26 cellular contexts compared by ENCODE assay signal in genomic region chr3:170836491-170836890, GRCh38. TPM values are rescaled to one million over a fixed set of nuclear protein-coding genes. Genes with fewer than 3 reads are reported as not detected.
DNase-seq lines count a peak whose midpoint lies in the region; ATAC-seq, FAIRE-seq and TF ChIP-seq lines count a peak whose summit lies in the region.
"Had no signal": no experiment of that assay in that cellular context is flagged by ENCODE, and none has a peak within 500 bp of the region (broad histone marks: within the 10 kb centered on the region; RNA-seq: fewer than 3 reads in every experiment).

No MANE protein-coding gene starts in this region.

- H3K36me3 Mint-ChIP-seq in neural progenitor cell = no peaks in the 10 kb centered on the region
- H3K36me3 Mint-ChIP-seq: CD8-positive, alpha-beta T cell had no signal

- H3K27ac Mint-ChIP-seq in neural progenitor cell = peak overlapping the region; percentile 80
- H3K27ac Mint-ChIP-seq: B cell; CD4-positive, alpha-beta T cell; CD8-positive, alpha-beta T cell had no signal

- no peak for TF ChIP-seq CTCF in neural progenitor cell (IDR thresholded peaks at IDR 0.05)
- TF ChIP-seq CTCF in PC-9 (conservative IDR thresholded peaks at IDR 0.05) = no peak

- H2AFZ ChIP-seq in neural progenitor cell (replicated peaks) = no peak overlapping the region
- H2AFZ ChIP-seq in PC-9 = no peak overlapping the region

- H3K4me1 Mint-ChIP-seq in neural progenitor cell = peaks cover 14% of the 10 kb centered on the region
- H3K4me1 Mint-ChIP-seq: B cell had no signal

- H3K4me2 ChIP-seq in neural progenitor cell (no peak overlapping the region), PC-9 (no peak overlapping the region)
- H3K4me2 ChIP-seq: A549; BLaER1 treated with 17β-estradiol and CSF1 and Interleukin-3, amounts not matched to agents 10 nM and 100 nM had no signal

- no peak overlapping the region for H3K4me3 ChIP-seq in neural progenitor cell
- H3K4me3 ChIP-seq in PC-9 = no peak overlapping the region
- H3K4me3 ChIP-seq: A549; BLaER1 treated with 17β-estradiol and CSF1 and Interleukin-3, amounts not matched to agents 10 nM and 100 nM; GM12878 had no signal

- H3F3A ChIP-seq in neural progenitor cell (ENCODE audit: low read depth) = no peaks in the 10 kb centered on the region
- H3F3A ChIP-seq in PC-9 (ENCODE audit: insufficient read depth, low read depth) = peaks cover 6% of the 10 kb centered on the region; the same call in 1 of the 2 replicates

- H3K4me1 ChIP-seq in neural progenitor cell (peaks cover 5% of the 10 kb centered on the region), PC-9 (replicated peaks; ENCODE audit: insufficient read depth) (no peaks in the 10 kb centered on the region)
- H3K4me1 ChIP-seq: A549; BLaER1 treated with 17β-estradiol and CSF1 and Interleukin-3, amounts not matched to agents 10 nM and 100 nM had no signal

- DNase-seq in COLO829 (ENCODE audit: low spot score) (peak; percentile 70), SK-MEL-5 (ENCODE audit: low read depth, low spot score) (peak; percentile 57), foreskin melanocyte (peak; percentile 69), neural progenitor cell (ENCODE audit: low spot score) (no peak), urothelium cell line (ENCODE audit: low spot score) (no peak), PC-9 (no peak)
- DNase-seq: AML-193; CD4-positive, alpha-beta T cell; CD8-positive, alpha-beta T cell; COR-L47; DMS 273 treated with DMSO at 0.1 percent for 48 hours; DMS153; DMS53; DMS79; DND-41; EL; GDM1 had no signal

- in situ Hi-C loops in SK-MEL-5 (cut with HindIII; ENCODE audit: low pct_unique_long_range_greater_than_20kb, low sequenced_read_pairs) = no loop called here

- H3K27ac ChIP-seq in neural progenitor cell = no peak overlapping the region
- no peak overlapping the region for H3K27ac ChIP-seq in PC-9
- H3K27ac ChIP-seq: 22Rv1; A549; BLaER1 treated with 17β-estradiol and CSF1 and Interleukin-3, amounts not matched to agents 10 nM and 100 nM; C4-2B had no signal

- no TSS peak for BruUV-seq in PC-9 (replicated peaks; lab: Mats Ljungman, UMichigan)

- POLR2A ChIA-PET in PC-9 (lab: Charles Lee; ENCODE audit: unreplicated experiment) = no interaction called here

- H3K79me2 ChIP-seq in neural progenitor cell (ENCODE audit: low read depth) (no peaks in the 10 kb centered on the region), PC-9 (ENCODE audit: low read depth) (no peaks in the 10 kb centered on the region)

- no peaks in the 10 kb centered on the region for H3K9me2 ChIP-seq in PC-9 (ENCODE audit: insufficient read depth)

- FAIRE-seq in urothelium cell line (lab: Jason Lieb, UNC) = no peak
- FAIRE-seq: A549, GM12878, GM12892, GM18507 had no signal

- no peak overlapping the region for H3K9ac ChIP-seq in neural progenitor cell
- H3K9ac ChIP-seq: BLaER1 treated with 17β-estradiol and CSF1 and Interleukin-3, amounts not matched to agents 10 nM and 100 nM had no signal

- H3K27me3 ChIP-seq in neural progenitor cell = no peaks in the 10 kb centered on the region
- H3K27me3 ChIP-seq in PC-9 (ENCODE audit: insufficient read depth, low read depth) = no peaks in the 10 kb centered on the region
- H3K27me3 ChIP-seq: BLaER1 treated with 17β-estradiol and CSF1 and Interleukin-3, amounts not matched to agents 10 nM and 100 nM had no signal

- intact Hi-C loops in PC-9 (cut with micrococcal nuclease; ENCODE audit: unreplicated experiment) = no loop called here

- peaks cover 5% of the 10 kb centered on the region for H3K27me3 Mint-ChIP-seq in neural progenitor cell (ENCODE audit: insufficient read depth, low read depth)

- no peak overlapping the region for H3K4me3 Mint-ChIP-seq in neural progenitor cell
- H3K4me3 Mint-ChIP-seq: B cell; CD4-positive, alpha-beta T cell; CD8-positive, alpha-beta T cell had no signal

- ATAC-seq in HG03378 (IDR thresholded peaks at IDR 0.05; ENCODE audit: unreplicated experiment) = no peak
- ATAC-seq: A549; CD8-positive, alpha-beta T cell; GM12878 had no signal

- peaks cover 3% of the 10 kb centered on the region for H3K9me3 Mint-ChIP-seq in neural progenitor cell
- H3K9me3 Mint-ChIP-seq: CD4-positive, alpha-beta T cell; CD8-positive, alpha-beta T cell had no signal

- H4K20me1 ChIP-seq in neural progenitor cell (ENCODE audit: low read depth) (no peaks in the 10 kb centered on the region), PC-9 (ENCODE audit: insufficient read depth) (no peaks in the 10 kb centered on the region)
- H4K20me1 ChIP-seq: BLaER1 treated with 17β-estradiol and CSF1 and Interleukin-3, amounts not matched to agents 10 nM and 100 nM had no signal

- CTCF ChIA-PET in PC-9 (lab: Charles Lee) = interaction anchor here (0.5 kb wide), 1 partner anchor 481 kb away, joined by 3 read pairs; no protein-coding TSS in a partner anchor

- H3K36me3 ChIP-seq in neural progenitor cell = no peaks in the 10 kb centered on the region
- no peaks in the 10 kb centered on the region for H3K36me3 ChIP-seq in PC-9 (ENCODE audit: low read depth)
- H3K36me3 ChIP-seq: BLaER1 treated with 17β-estradiol and CSF1 and Interleukin-3, amounts not matched to agents 10 nM and 100 nM had no signal

- H3K9me3 ChIP-seq in neural progenitor cell (ENCODE audit: low read depth) (no peaks in the 10 kb centered on the region), PC-9 (ENCODE audit: insufficient read depth, low read depth) (no peaks in the 10 kb centered on the region)
- H3K9me3 ChIP-seq: A549; BLaER1 treated with 17β-estradiol and CSF1 and Interleukin-3, amounts not matched to agents 10 nM and 100 nM had no signal

RNA-seq across cellular contexts. Expression of gene RPL22L1, which starts 33.5 kb away (rescaled TPM):
- total RNA-seq in SK-MEL-5 (2014; rRNA removed; shearing (Covaris generic)) = 232 and 237 TPM in 2 replicates
- polyA plus RNA-seq in SK-MEL-5 (2015; cell fraction: cytosol; rRNA removed) = 177 and 181 TPM in 2 replicates
- 159 and 174 TPM in 2 replicates for polyA plus RNA-seq in SK-MEL-5 (2015; cell fraction: nucleus; rRNA removed)
- total RNA-seq in neural progenitor cell (ENCODE audit: low replicate concordance) (84.3 and 107 TPM in 2 replicates), PC-9 (2021) (57.3 and 60.3 TPM in 2 replicates)

Comparison
In these comparisons a context has a peak if more than half of its experiments do, and no peak if none do; other contexts are left out.
1. DNase-seq: peak in COLO829 (single experiment), SK-MEL-5 (single experiment) and foreskin melanocyte (single experiment); none in neural progenitor cell (single experiment), urothelium cell line (single experiment) and PC-9 (0 of 2).